In the genomic region with DNA sequence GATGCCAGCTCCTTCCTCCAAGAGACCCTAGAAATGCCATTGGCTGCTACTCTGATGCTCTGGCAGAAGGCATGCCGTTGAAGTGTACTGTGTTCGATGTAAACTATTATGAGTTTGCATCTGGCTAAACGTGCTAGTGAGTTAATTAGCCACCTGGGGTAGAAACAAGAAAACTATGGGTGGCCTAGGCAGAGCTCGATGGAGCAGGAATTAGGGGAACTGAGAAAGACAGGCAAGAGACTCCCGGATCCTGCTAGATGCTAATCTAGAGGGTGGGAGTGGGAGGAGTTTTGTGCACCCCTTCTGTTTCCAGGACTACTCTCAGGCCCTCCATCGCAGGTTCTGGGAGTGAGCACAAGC, we compare ENCODE assay signal across 22 cellular contexts. TPM values are rescaled to one million over a fixed set of nuclear protein-coding genes. Genes with fewer than 3 reads are reported as not detected.
"Had no signal": no experiment of that assay in that cellular context is flagged by ENCODE, and none has a peak within 500 bp of the region (broad histone marks: within the 10 kb centered on the region; RNA-seq: fewer than 3 reads in every experiment).

No MANE protein-coding gene starts in this region.

- H3K9me3 ChIP-seq: heart left ventricle, mucosa of descending colon, pancreas, prostate gland, sigmoid colon, stomach, thoracic aorta, transverse colon had no signal

- H3K4me3 Mint-ChIP-seq: naive thymus-derived CD8-positive, alpha-beta T cell; neural crest cell had no signal

- H3K4me1 ChIP-seq: heart left ventricle, pancreas, prostate gland, sigmoid colon, stomach, transverse colon had no signal

- H3K27ac ChIP-seq: heart left ventricle, pancreas, prostate gland, sigmoid colon, skin epidermis, stomach, thoracic aorta, transverse colon had no signal

- DNase-seq: effector memory CD4-positive, alpha-beta T cell; heart left ventricle; naive thymus-derived CD8-positive, alpha-beta T cell; sigmoid colon; stimulated activated naive CD4-positive, alpha-beta T cell had no signal

- H3K4me3 ChIP-seq: heart left ventricle, mucosa of descending colon, pancreas, prostate gland, sigmoid colon, skin epidermis, stomach, thoracic aorta, transverse colon had no signal

- H3K36me3 ChIP-seq: heart left ventricle, pancreas, prostate gland, sigmoid colon, stomach, thoracic aorta, transverse colon had no signal

- ATAC-seq: naive thymus-derived CD8-positive, alpha-beta T cell had no signal

- H3K36me3 Mint-ChIP-seq: naive thymus-derived CD8-positive, alpha-beta T cell had no signal

- FAIRE-seq: endometrium, frontal cortex, islet of Langerhans, pancreas had no signal

- H3K9me3 Mint-ChIP-seq: neural crest cell had no signal

- H3K27ac Mint-ChIP-seq: naive thymus-derived CD8-positive, alpha-beta T cell had no signal

- H3K4me1 Mint-ChIP-seq: neural crest cell had no signal

- H3K27me3 ChIP-seq: pancreas, transverse colon had no signal

RNA-seq across cellular contexts. Expression of a gene that starts 32.0 kb away (rescaled TPM):
- polyA plus RNA-seq: fibroblast of lung had no signal

RNA-seq across cellular contexts. Expression of a gene that starts 57.4 kb away (rescaled TPM):
- total RNA-seq: esophagus mucosa; fibroblast of lung; glomerular endothelial cell; heart left ventricle; liver; lung microvascular endothelial cell; mesenteric fat pad; naive thymus-derived CD8-positive, alpha-beta T cell; neural crest cell; thoracic aorta had no signal
- polyA plus RNA-seq: fibroblast of lung; heart left ventricle; liver; naive thymus-derived CD8-positive, alpha-beta T cell had no signal
